8 cellular contexts compared by ENCODE assay signal in genomic region chr3:33438284-33438668, GRCh38. TPM values are rescaled to one million over a fixed set of nuclear protein-coding genes. Genes with fewer than 3 reads are reported as not detected.
DNase-seq lines count a peak whose midpoint lies in the region; ATAC-seq, FAIRE-seq and TF ChIP-seq lines count a peak whose summit lies in the region.

No MANE protein-coding gene starts in this region.

- peaks cover 75% of the 10 kb centered on the region for H3K4me1 Mint-ChIP-seq in stimulated activated naive CD8-positive, alpha-beta T cell treated with anti-CD3 and anti-CD28 coated beads, Interleukin-15, Interleukin-2, amounts not matched to agents 100 ng/mL and 50 ng/mL, for 24 hours (ENCODE audit: low read depth)
- H3K4me1 Mint-ChIP-seq in activated CD4-positive, alpha-beta memory T cell treated with anti-CD3 and anti-CD28 coated beads, Interleukin-2, amount 10 ng/mL, durations not matched to agents 7 days and 5 days = peaks cover 54% of the 10 kb centered on the region

- in situ Hi-C loops in GM13976 (cut with MboI; ENCODE audit: low sequenced_read_pairs, unreplicated experiment) = no loop called here

- no peaks in the 10 kb centered on the region for H3K27me3 Mint-ChIP-seq in stimulated activated naive CD8-positive, alpha-beta T cell treated with anti-CD3 and anti-CD28 coated beads, Interleukin-15, Interleukin-2, amounts not matched to agents 100 ng/mL and 50 ng/mL, for 24 hours
- H3K27me3 Mint-ChIP-seq in activated CD4-positive, alpha-beta memory T cell treated with anti-CD3 and anti-CD28 coated beads, Interleukin-2, amount 10 ng/mL, durations not matched to agents 7 days and 5 days = no peaks in the 10 kb centered on the region

- H3K36me3 Mint-ChIP-seq in stimulated activated naive CD8-positive, alpha-beta T cell treated with anti-CD3 and anti-CD28 coated beads, Interleukin-15, Interleukin-2, amounts not matched to agents 100 ng/mL and 50 ng/mL, for 24 hours (ENCODE audit: low read depth) = peaks cover 16% of the 10 kb centered on the region
- peaks cover 11% of the 10 kb centered on the region for H3K36me3 Mint-ChIP-seq in activated CD4-positive, alpha-beta memory T cell treated with anti-CD3 and anti-CD28 coated beads, Interleukin-2, amount 10 ng/mL, durations not matched to agents 7 days and 5 days (ENCODE audit: low read depth)

- peaks cover 9 to 10% of the 10 kb centered on the region in 2 donors for H3K4me1 ChIP-seq in small intestine (ENCODE audit: control insufficient read depth in 2 of 2, insufficient read depth in 1 of 2, low read depth in 1 of 2, low read length in 1 of 2)

- TF ChIP-seq CTCF in GM13976 (IDR thresholded peaks at IDR 0.05; ENCODE audit: borderline replicate concordance, control extremely low read depth, extremely low read depth, insufficient read depth, missing control alignments) = no peak

- peak overlapping the region; percentile 82 for H3K27ac Mint-ChIP-seq in stimulated activated naive CD8-positive, alpha-beta T cell treated with anti-CD3 and anti-CD28 coated beads, Interleukin-15, Interleukin-2, amounts not matched to agents 100 ng/mL and 50 ng/mL, for 24 hours
- H3K27ac Mint-ChIP-seq in activated CD4-positive, alpha-beta memory T cell treated with anti-CD3 and anti-CD28 coated beads, Interleukin-2, amount 10 ng/mL, durations not matched to agents 7 days and 5 days = peak overlapping the region; percentile 89

- POLR2A ChIA-PET in activated CD4-positive, alpha-beta memory T cell treated with anti-CD3 and anti-CD28 coated beads, Interleukin-2, amount 10 ng/mL, durations not matched to agents 7 days and 5 days (lab: Charles Lee) = interaction anchor here (0.7 to 5.2 kb wide), 9 partner anchors 8 to 361 kb away, joined by 3 to 42 read pairs (median 7); partner anchors contain the start of gene PDCD6IP

- no peak for DNase-seq in stimulated activated naive CD8-positive, alpha-beta T cell treated with anti-CD3 and anti-CD28 coated beads, Interleukin-15, Interleukin-2, amounts not matched to agents 100 U/mL and 50 U/mL, for 24 hours
- DNase-seq in activated CD4-positive, alpha-beta memory T cell treated with anti-CD3 and anti-CD28 coated beads, Interleukin-2, amount 10 ng/mL, durations not matched to agents 7 days and 5 days = no peak
- DNase-seq in hepatic stellate cell (ENCODE audit: low spot score) = peak; percentile 14
- DNase-seq in small intestine = peak; percentile 43
- no peak for DNase-seq in GM13976 (ENCODE audit: low spot score)

- no peak for FAIRE-seq in small intestine (lab: Jason Lieb, UNC)

- CTCF ChIA-PET in activated CD4-positive, alpha-beta memory T cell treated with anti-CD3 and anti-CD28 coated beads, Interleukin-2, amount 10 ng/mL, durations not matched to agents 7 days and 5 days (lab: Charles Lee) = interaction anchor here (1.0 kb wide), 1 partner anchor 8 kb away, joined by 4 read pairs; no protein-coding TSS in a partner anchor

- peak overlapping the region; percentile 25 to 63 for H3K27ac ChIP-seq in small intestine (ENCODE audit: low read depth in 1 of 2, low read length in 1 of 2)

- ATAC-seq in stimulated activated naive CD8-positive, alpha-beta T cell treated with anti-CD3 and anti-CD28 coated beads, Interleukin-15, Interleukin-2, amounts not matched to agents 100 U/mL and 50 U/mL, for 24 hours = no peak
- ATAC-seq in HG02885 (IDR thresholded peaks at IDR 0.05; ENCODE audit: poor library complexity, unreplicated experiment) (no peak), GM21528 (IDR thresholded peaks at IDR 0.05; ENCODE audit: low FRiP score, unreplicated experiment) (no peak)

- peak overlapping the region; percentile 92 for H3K4me3 Mint-ChIP-seq in stimulated activated naive CD8-positive, alpha-beta T cell treated with anti-CD3 and anti-CD28 coated beads, Interleukin-15, Interleukin-2, amounts not matched to agents 100 ng/mL and 50 ng/mL, for 24 hours
- H3K4me3 Mint-ChIP-seq in activated CD4-positive, alpha-beta memory T cell treated with anti-CD3 and anti-CD28 coated beads, Interleukin-2, amount 10 ng/mL, durations not matched to agents 7 days and 5 days = peak overlapping the region; percentile 79

- no peaks in the 10 kb centered on the region for H3K27me3 ChIP-seq in small intestine (ENCODE audit: control insufficient read depth in 2 of 2, insufficient read depth in 2 of 2, low read length in 2 of 2)

- H3K4me3 ChIP-seq in small intestine (ENCODE audit: low read depth in 1 of 2, low read length in 2 of 2) = peak overlapping the region; percentile 22 to 95

- no peaks in the 10 kb centered on the region for H3K36me3 ChIP-seq in small intestine (ENCODE audit: control insufficient read depth in 2 of 2, insufficient read depth in 2 of 2, low read length in 2 of 2)

- WGBS in small intestine, 3 donors = 0 to 6% (median 3%) methylated on average over 4 of the region's 4 CpGs

- H3K9me3 ChIP-seq in small intestine (ENCODE audit: control insufficient read depth, low read depth) = no peaks in the 10 kb centered on the region

- no peaks in the 10 kb centered on the region for H3K9me3 Mint-ChIP-seq in stimulated activated naive CD8-positive, alpha-beta T cell treated with anti-CD3 and anti-CD28 coated beads, Interleukin-15, Interleukin-2, amounts not matched to agents 100 ng/mL and 50 ng/mL, for 24 hours
- no peaks in the 10 kb centered on the region for H3K9me3 Mint-ChIP-seq in activated CD4-positive, alpha-beta memory T cell treated with anti-CD3 and anti-CD28 coated beads, Interleukin-2, amount 10 ng/mL, durations not matched to agents 7 days and 5 days

RNA-seq across cellular contexts. Expression of gene UBP1, which starts 1.9 kb away (rescaled TPM):
- 10 to 100 TPM; 56.1 to 59.8 TPM for total RNA-seq in activated CD4-positive, alpha-beta memory T cell treated with anti-CD3 and anti-CD28 coated beads, Interleukin-2, amount 10 ng/mL, durations not matched to agents 7 days and 5 days
- 10 to 100 TPM; 20.0 to 37.1 (median 32.9) TPM for polyA plus RNA-seq in small intestine

Comparison
In these comparisons a context has a peak if more than half of its experiments do, and no peak if none do; other contexts are left out.
1. DNase-seq: peak in hepatic stellate cell (single experiment) and small intestine (single experiment); none in stimulated activated naive CD8-positive, alpha-beta T cell treated with anti-CD3 and anti-CD28 coated beads, Interleukin-15, Interleukin-2, amounts not matched to agents 100 U/mL and 50 U/mL, for 24 hours (single experiment), activated CD4-positive, alpha-beta memory T cell treated with anti-CD3 and anti-CD28 coated beads, Interleukin-2, amount 10 ng/mL, durations not matched to agents 7 days and 5 days (single experiment) and GM13976 (single experiment).